ENCODE assay signal across 6 cellular contexts in the genomic region with DNA sequence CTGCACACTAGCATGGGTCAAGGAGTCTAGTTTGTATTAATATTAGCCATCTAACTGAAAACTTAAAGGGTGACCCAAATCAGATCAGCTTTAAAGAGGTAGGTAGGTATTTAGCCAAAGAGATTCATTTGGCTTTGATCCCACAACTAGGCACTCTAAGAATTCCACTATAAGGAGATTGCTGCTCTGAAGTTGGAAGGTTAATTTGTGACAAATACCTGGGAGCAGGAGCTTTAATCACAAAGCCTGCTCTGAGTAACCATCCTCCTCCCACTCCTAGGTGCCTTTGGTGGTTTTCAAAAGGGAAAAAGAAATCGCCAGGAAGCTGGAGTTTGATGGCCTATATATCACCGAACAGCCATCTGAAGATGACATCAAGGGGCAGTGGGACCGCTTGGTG.
"Had no signal": no experiment of that assay in that cellular context is flagged by ENCODE, and none has a peak within 500 bp of the region (broad histone marks: within the 10 kb centered on the region; RNA-seq: fewer than 3 reads in every experiment).

No MANE protein-coding gene starts in this region.

- H3K27ac Mint-ChIP-seq: IgD-negative memory B cell had no signal

- H3K4me3 ChIP-seq: K562 had no signal

- H3K27ac ChIP-seq: HL-60 had no signal

- H3K9me3 Mint-ChIP-seq: IgD-negative memory B cell had no signal

- H3K27me3 Mint-ChIP-seq: IgD-negative memory B cell had no signal

- DNase-seq: IMR-90, KBM-7 had no signal

- H3K4me3 Mint-ChIP-seq: IgD-negative memory B cell had no signal

- H3K36me3 Mint-ChIP-seq: IgD-negative memory B cell had no signal

- H3K4me1 Mint-ChIP-seq: IgD-negative memory B cell had no signal

- ATAC-seq: HepG2, K562 had no signal
